ENCODE assay signal across 8 cellular contexts in the genomic region with DNA sequence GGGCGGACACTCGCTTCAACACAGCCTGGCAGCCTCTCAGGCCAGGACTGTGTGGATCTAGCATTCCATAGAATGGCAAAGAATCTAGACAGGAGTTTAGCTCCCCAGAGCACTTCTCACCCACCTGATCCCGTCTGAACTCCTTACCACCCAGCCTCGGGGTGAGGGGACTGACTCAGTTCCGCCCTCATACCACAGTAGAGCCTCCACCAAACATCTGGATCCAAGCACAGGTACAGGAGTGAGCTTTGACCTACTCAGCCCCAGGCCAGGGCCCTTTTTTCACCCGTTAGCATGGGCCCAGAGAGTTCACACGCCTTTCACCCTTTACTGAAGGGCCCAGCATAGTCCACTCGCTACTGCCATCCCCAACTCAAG. TPM values are rescaled to one million over a fixed set of nuclear protein-coding genes. Genes with fewer than 3 reads are reported as not detected.
DNase-seq lines count a peak whose midpoint lies in the region; ATAC-seq and TF ChIP-seq lines count a peak whose summit lies in the region.

No MANE protein-coding gene starts in this region.

- H3K4me1 ChIP-seq in HCT116 (ENCODE audit: control insufficient read depth in 1 of 2, insufficient read depth in 2 of 2, low read length in 2 of 2) (peaks cover 14 to 19% of the 10 kb centered on the region in 2 experiments), right atrium auricular region (peaks cover 0 to 49% of the 10 kb centered on the region in 2 donors), smooth muscle cell (ENCODE audit: low read depth) (peaks cover 13% of the 10 kb centered on the region)

- ATAC-seq in HCT116: no peak; the same call in 1 of the 2 replicates
- no peak for ATAC-seq in HG02678 (IDR thresholded peaks at IDR 0.05; ENCODE audit: unreplicated experiment)

- no peak for TF ChIP-seq RAD21 in HCT116 (IDR thresholded peaks at IDR 0.05; ENCODE audit: low read depth)

- POLR2A ChIA-PET in HCT116 (lab: Charles Lee): no interaction called here

- no peak for DNase-seq in HCT116 (ENCODE audit: low read depth, low spot score)
- no peak for DNase-seq in right atrium auricular region (ENCODE audit: low spot score)
- no peak for DNase-seq in smooth muscle cell (lab: John Stamatoyannopoulos, UW; ENCODE audit: unreplicated experiment)
- DNase-seq in NOMO-1 (lab: John Stamatoyannopoulos, UW; ENCODE audit: unreplicated experiment in 2 of 2): no peak
- DNase-seq in islet precursor cell: no peak
- no peak for DNase-seq in GF-D8 (lab: John Stamatoyannopoulos, UW)

- peak overlapping the region; percentile 97 to 98 for H3K4me3 ChIP-seq in HCT116 (replicated peaks in 1 of 2; ENCODE audit: low read depth in 1 of 2, low read length in 2 of 2)
- peak overlapping the region; percentile 99 for H3K4me3 ChIP-seq in WI38 (ENCODE audit: low read depth, low read length)
- peak overlapping the region; percentile 74 to 95 for H3K4me3 ChIP-seq in right atrium auricular region
- peak overlapping the region; percentile 95 for H3K4me3 ChIP-seq in smooth muscle cell

- H3K36me3 ChIP-seq in HCT116 (ENCODE audit: control insufficient read depth in 1 of 2, insufficient read depth in 2 of 2, low read length in 2 of 2): peaks cover 0 to 13% of the 10 kb centered on the region in 2 experiments; a peak in 2 of 4 replicates
- no peaks in the 10 kb centered on the region for H3K36me3 ChIP-seq in right atrium auricular region
- no peaks in the 10 kb centered on the region for H3K36me3 ChIP-seq in smooth muscle cell (ENCODE audit: low read depth)

- H3K9ac ChIP-seq in HCT116 (ENCODE audit: low read length): peak overlapping the region; percentile 96
- peak overlapping the region; percentile 81 for H3K9ac ChIP-seq in smooth muscle cell (ENCODE audit: low read depth)

- H2AFZ ChIP-seq in HCT116 (ENCODE audit: low read depth, low read length, poor library complexity, severe bottlenecking) (no peak overlapping the region), smooth muscle cell (ENCODE audit: low read depth) (peak overlapping the region; percentile 92)

- TF ChIP-seq CTCF in HCT116 (IDR thresholded peaks at IDR 0.05 in 2 of 3, conservative IDR thresholded peaks at IDR 0.05 in 1 of 3; ENCODE audit: borderline replicate concordance in 1 of 3, insufficient read depth in 1 of 3, low read depth in 2 of 3, low read length in 2 of 3) (no peak), WI38 (IDR thresholded peaks at IDR 0.05; ENCODE audit: low read depth, low read length) (no peak), right atrium auricular region (IDR thresholded peaks at IDR 0.05) (no peak), smooth muscle cell (IDR thresholded peaks at IDR 0.05; ENCODE audit: borderline replicate concordance, insufficient read depth, poor library complexity, severe bottlenecking) (no peak)

- TF ChIP-seq POLR2A in HCT116 (IDR thresholded peaks at IDR 0.05; ENCODE audit: borderline replicate concordance, extremely low read depth, insufficient read depth, insufficient read length): no peak

- peaks cover 58% of the 10 kb centered on the region for H3K79me2 ChIP-seq in HCT116 (ENCODE audit: insufficient read depth, low read length)
- peaks cover 53% of the 10 kb centered on the region for H3K79me2 ChIP-seq in smooth muscle cell (ENCODE audit: low read depth)

- no TSS peak for BruUV-seq in HCT116 (replicated peaks; lab: Mats Ljungman, UMichigan)

- H4K20me1 ChIP-seq in HCT116 (ENCODE audit: insufficient read depth) (no peaks in the 10 kb centered on the region; the same call in 1 of the 2 replicates), smooth muscle cell (ENCODE audit: low read depth) (peaks cover 23% of the 10 kb centered on the region)

- no peaks in the 10 kb centered on the region for H3K9me2 ChIP-seq in HCT116 (ENCODE audit: insufficient read depth)

- CTCF ChIA-PET in HCT116 (lab: Charles Lee): no interaction called here

- no peaks in the 10 kb centered on the region for H3F3A ChIP-seq in smooth muscle cell (ENCODE audit: low read depth)

- WGBS in smooth muscle cell (ENCODE audit: low lambda C conversion rate): 15% methylated on average over 8 of the region's 8 CpGs

- H3K27me3 ChIP-seq in HCT116 (ENCODE audit: insufficient read depth, low read length) (no peaks in the 10 kb centered on the region), right atrium auricular region (no peaks in the 10 kb centered on the region), smooth muscle cell (ENCODE audit: low read depth) (peaks cover 4% of the 10 kb centered on the region)

- RAD21 ChIA-PET in HCT116 (lab: Charles Lee; ENCODE audit: low non-redundant PET in 1 of 2, low total read pairs in 2 of 2, uncharacterized antibody in 2 of 2, unreplicated experiment in 2 of 2): no interaction called here

- intact Hi-C loops in HCT116 (cut with micrococcal nuclease): loop anchor here (2.0 to 10.0 kb wide), 2 partner anchors 96 to 348 kb away; a partner anchor contains a TSS

- H3K9me3 ChIP-seq in HCT116 (ENCODE audit: control insufficient read depth in 1 of 2, insufficient read depth in 1 of 2, low read depth in 1 of 2, low read length in 2 of 2): no peaks in the 10 kb centered on the region
- H3K9me3 ChIP-seq in right atrium auricular region: no peaks in the 10 kb centered on the region
- no peaks in the 10 kb centered on the region for H3K9me3 ChIP-seq in smooth muscle cell (replicated peaks; ENCODE audit: low read depth)

- H3K27ac ChIP-seq in HCT116 (ENCODE audit: low read depth, low read length) (peak overlapping the region; percentile 69), right atrium auricular region (peak overlapping the region; percentile 71 to 88), smooth muscle cell (ENCODE audit: low read depth) (peak overlapping the region; percentile 18)

- H3K4me2 ChIP-seq in HCT116 (ENCODE audit: low read length) (peak overlapping the region; percentile 100), smooth muscle cell (peak overlapping the region; percentile 92)

TF ChIP-seq in HCT116, 20 proteins besides CTCF, POLR2A, EP300 and RAD21:
- no peak for TF ChIP-seq SIN3A (IDR thresholded peaks at IDR 0.05; ENCODE audit: low read depth)

RNA-seq across cellular contexts. Expression of a gene that starts 0.7 kb away (rescaled TPM):
- total RNA-seq in HCT116 (2021; ENCODE audit: unreplicated experiment) (153 TPM), right atrium auricular region (100 to 1,000 TPM in 1 of 2 donors, 10 to 100 TPM in 1; 88.6 to 116 TPM), smooth muscle cell (110 and 246 TPM in 2 replicates)
- polyA plus RNA-seq in HCT116 (2012): 133 and 144 TPM in 2 replicates
- 120 and 148 TPM in 2 replicates for polyA plus RNA-seq in smooth muscle cell

Comparison
In these comparisons a context has a peak if more than half of its experiments do, and no peak if none do; other contexts are left out.
1. H3K27ac ChIP-seq: peak in every context shown above with its lines; median percentile 80 in right atrium auricular region; 69 in HCT116; 18 in smooth muscle cell.